8 cellular contexts compared by ENCODE assay signal in the genomic region with DNA sequence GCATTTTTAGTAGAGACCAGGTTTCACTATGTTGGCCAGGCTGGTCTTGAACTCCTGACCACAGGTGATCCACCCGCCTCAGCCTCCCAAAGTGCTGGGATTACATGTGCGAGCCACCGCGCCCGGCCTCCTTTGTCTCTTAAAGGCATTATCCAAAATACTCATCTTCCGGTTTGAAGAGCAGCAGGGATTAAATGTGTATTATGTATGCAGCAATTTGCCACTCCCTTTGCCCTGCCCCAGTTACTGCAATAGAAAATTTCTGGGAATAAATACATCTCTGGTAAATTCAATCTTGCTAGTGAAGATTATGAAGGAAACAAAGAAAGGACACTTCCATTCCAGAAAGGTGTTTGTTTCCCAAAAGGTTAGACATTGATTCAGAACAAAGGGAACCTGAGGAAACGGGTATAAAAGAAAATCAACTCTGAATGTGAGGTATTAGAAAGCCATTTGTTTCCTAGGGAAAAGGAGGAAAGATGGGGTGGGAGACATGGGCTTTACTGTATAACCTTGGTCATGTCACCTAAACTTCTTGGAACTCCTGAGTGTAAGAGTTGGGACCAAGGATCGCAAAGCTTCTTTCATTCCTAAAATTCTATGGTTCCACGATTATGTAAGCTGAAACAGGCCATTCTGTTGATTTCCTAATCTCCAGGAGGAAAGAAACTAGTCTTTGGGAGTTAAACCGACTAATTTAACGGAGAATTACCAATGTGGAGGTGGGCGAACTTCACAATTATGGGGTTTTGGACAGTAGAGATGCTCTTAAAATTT. TPM values are rescaled to one million over a fixed set of nuclear protein-coding genes. Genes with fewer than 3 reads are reported as not detected.
DNase-seq lines count a peak whose midpoint lies in the region; ATAC-seq and TF ChIP-seq lines count a peak whose summit lies in the region.

No MANE protein-coding gene starts in this region.

- H3K4me1 Mint-ChIP-seq in activated T-helper 17 cell treated with anti-CD3 and anti-CD28 coated beads, Interleukin-2, amount 50 U/mL, for 72 hours = peaks cover 15% of the 10 kb centered on the region

- RAD21 ChIA-PET in HCT116 (lab: Charles Lee; ENCODE audit: low non-redundant PET in 1 of 2, low total read pairs in 2 of 2, uncharacterized antibody in 2 of 2, unreplicated experiment in 2 of 2) = no interaction called here

- peak overlapping the region; percentile 98 for H3K4me3 Mint-ChIP-seq in activated T-helper 17 cell treated with anti-CD3 and anti-CD28 coated beads, Interleukin-2, amount 50 U/mL, for 72 hours

- peak overlapping the region; percentile 88; the same call in 1 of the 2 replicates for H3K27ac ChIP-seq in 22Rv1
- H3K27ac ChIP-seq in HCT116 (ENCODE audit: low read depth, low read length) = peak overlapping the region; percentile 99

- POLR2A ChIA-PET in HCT116 (lab: Charles Lee) = no interaction called here

- TSS peak; percentile 92 for BruUV-seq in HCT116 (replicated peaks; lab: Mats Ljungman, UMichigan)

- peaks cover 12% of the 10 kb centered on the region; the same call in 1 of the 2 replicates for H4K20me1 ChIP-seq in HCT116 (ENCODE audit: insufficient read depth)

- ATAC-seq in HCT116 = no peak
- no peak for ATAC-seq in activated T-helper 17 cell treated with anti-CD3 and anti-CD28 coated beads, Interleukin-2, amount 50 U/mL, for 72 hours (replicated peaks)
- ATAC-seq in GM21390 (IDR thresholded peaks at IDR 0.05; ENCODE audit: unreplicated experiment) = no peak

- TF ChIP-seq CTCF in 22Rv1 (IDR thresholded peaks at IDR 0.05) (no peak), HCT116 (IDR thresholded peaks at IDR 0.05 in 2 of 3, conservative IDR thresholded peaks at IDR 0.05 in 1 of 3; ENCODE audit: borderline replicate concordance in 1 of 3, insufficient read depth in 1 of 3, low read depth in 2 of 3, low read length in 2 of 3) (no peak)

- H3K9me3 ChIP-seq in HCT116 (ENCODE audit: control insufficient read depth in 1 of 2, insufficient read depth in 1 of 2, low read depth in 1 of 2, low read length in 2 of 2) = no peaks in the 10 kb centered on the region

- peaks cover 16 to 31% of the 10 kb centered on the region in 2 experiments; a peak in 3 of 4 replicates for H3K4me1 ChIP-seq in HCT116 (ENCODE audit: control insufficient read depth in 1 of 2, insufficient read depth in 2 of 2, low read length in 2 of 2)

- H3K4me2 ChIP-seq in HCT116 (ENCODE audit: low read length) = peak overlapping the region; percentile 76

- intact Hi-C loops in HCT116 (cut with micrococcal nuclease) = loop anchor here (5.0 kb wide), 1 partner anchor 94 kb away; a partner anchor contains a TSS

- H3K36me3 Mint-ChIP-seq in activated T-helper 17 cell treated with anti-CD3 and anti-CD28 coated beads, Interleukin-2, amount 50 U/mL, for 72 hours (ENCODE audit: low read depth) = no peaks in the 10 kb centered on the region

- H2AFZ ChIP-seq in HCT116 (ENCODE audit: low read depth, low read length, poor library complexity, severe bottlenecking) = peak overlapping the region; percentile 83

- H3K4me3 ChIP-seq in HCT116 (replicated peaks in 1 of 2; ENCODE audit: low read depth in 1 of 2, low read length in 2 of 2) = peak overlapping the region; percentile 83 to 92

- H3K9ac ChIP-seq in HCT116 (ENCODE audit: low read length) = peak overlapping the region; percentile 98

- peaks cover under 1% of the 10 kb centered on the region for H3K27me3 Mint-ChIP-seq in activated T-helper 17 cell treated with anti-CD3 and anti-CD28 coated beads, Interleukin-2, amount 50 U/mL, for 72 hours

- peak overlapping the region; percentile 95 for H3K27ac Mint-ChIP-seq in activated T-helper 17 cell treated with anti-CD3 and anti-CD28 coated beads, Interleukin-2, amount 50 U/mL, for 72 hours

- no peak for TF ChIP-seq RAD21 in HCT116 (IDR thresholded peaks at IDR 0.05; ENCODE audit: low read depth)

- H3K27me3 ChIP-seq in HCT116 (ENCODE audit: insufficient read depth, low read length) = no peaks in the 10 kb centered on the region

- DNase-seq in HCT116 (ENCODE audit: low read depth, low spot score) (no peak), inferior parietal cortex (ENCODE audit: extremely low spot score) (peak; percentile 55), superior temporal gyrus (ENCODE audit: extremely low spot score) (peak; percentile 65), SK-N-DZ (ENCODE audit: low spot score) (no peak), mesenteric fat pad (ENCODE audit: low spot score) (no peak)

- no peaks in the 10 kb centered on the region for H3K36me3 ChIP-seq in HCT116 (ENCODE audit: control insufficient read depth in 1 of 2, insufficient read depth in 2 of 2, low read length in 2 of 2)

- H3K79me2 ChIP-seq in HCT116 (ENCODE audit: insufficient read depth, low read length) = peaks cover 31% of the 10 kb centered on the region

- CTCF ChIA-PET in HCT116 (lab: Charles Lee) = no interaction called here

- TF ChIP-seq POLR2A in HCT116 (IDR thresholded peaks at IDR 0.05; ENCODE audit: borderline replicate concordance, extremely low read depth, insufficient read depth, insufficient read length) = no peak

- H3K9me3 Mint-ChIP-seq in activated T-helper 17 cell treated with anti-CD3 and anti-CD28 coated beads, Interleukin-2, amount 50 U/mL, for 72 hours = no peaks in the 10 kb centered on the region

- no peaks in the 10 kb centered on the region for H3K9me2 ChIP-seq in HCT116 (ENCODE audit: insufficient read depth)

TF ChIP-seq in HCT116, 20 proteins besides CTCF, POLR2A, EP300 and RAD21:
- TF ChIP-seq POLR2AphosphoS5 (IDR thresholded peaks at IDR 0.05; ENCODE audit: low read depth, low read length) (no peak), SIN3A (IDR thresholded peaks at IDR 0.05; ENCODE audit: low read depth) (peak; percentile 14; the same call in 1 of the 2 replicates)

RNA-seq across cellular contexts. Expression of a gene that starts 1.0 kb away (rescaled TPM):
- total RNA-seq in HCT116 (2021; ENCODE audit: unreplicated experiment) (35.2 TPM), mesenteric fat pad (219 TPM)
- polyA plus RNA-seq in HCT116 (2012) = 8.8 and 9.0 TPM in 2 replicates
- total RNA-seq in activated T-helper 17 cell treated with anti-CD3 and anti-CD28 coated beads, Interleukin-2, amount 50 U/mL, for 72 hours = 10 to 100 TPM; 31.9 to 36.5 TPM
- 4.5 and 5.2 TPM in 2 replicates for polyA plus RNA-seq in SK-N-DZ (2014; cell fraction: cytosol; rRNA removed)
- polyA plus RNA-seq in SK-N-DZ (2014; cell fraction: nucleus; rRNA removed) = 5.6 and 7.9 TPM in 2 replicates

Comparison
In these comparisons a context has a peak if more than half of its experiments do, and no peak if none do; other contexts are left out.
1. DNase-seq: peak in inferior parietal cortex (single experiment) and superior temporal gyrus (single experiment); none in HCT116 (single experiment), SK-N-DZ (single experiment) and mesenteric fat pad (single experiment).